ENCODE assay signal across 26 cellular contexts in the genomic region with DNA sequence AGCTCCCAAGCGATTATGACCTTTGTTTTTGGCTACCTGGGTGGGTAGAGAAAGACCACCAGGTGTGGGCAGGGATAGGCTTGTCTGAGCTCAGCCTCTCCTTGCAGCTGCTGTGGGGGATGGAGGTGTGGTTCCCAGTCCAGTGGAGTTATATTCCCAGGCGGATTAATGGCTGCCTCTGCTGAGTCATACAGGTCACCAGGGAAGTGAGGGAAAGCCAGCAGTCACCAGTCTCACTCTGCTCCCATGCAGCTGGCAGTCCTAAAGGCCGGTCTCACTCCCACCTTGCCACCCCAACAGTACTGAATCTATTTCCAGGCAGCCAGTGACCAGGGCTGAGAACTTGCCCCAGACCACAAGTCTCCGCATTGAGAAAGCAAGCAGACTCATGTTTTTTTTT.
"Had no signal": no experiment of that assay in that cellular context is flagged by ENCODE, and none has a peak within 500 bp of the region (broad histone marks: within the 10 kb centered on the region; RNA-seq: fewer than 3 reads in every experiment).

No MANE protein-coding gene starts in this region.

- DNase-seq: activated CD4-positive, alpha-beta memory T cell treated with anti-CD3 and anti-CD28 coated beads for 36 hours; activated CD4-positive, alpha-beta T cell treated with anti-CD3 and anti-CD28 coated beads, Interleukin-2, amount 10 ng/mL, durations not matched to agents 7 days and 5 days; activated CD4-positive, CD25-positive, alpha-beta regulatory T cell; activated CD8-positive, alpha-beta memory T cell treated with anti-CD3 and anti-CD28 coated beads for 24 hours; activated effector memory CD4-positive, alpha-beta T cell treated with anti-CD3 and anti-CD28 coated beads, Interleukin-2, amount 50 U/mL, for 16 hours; activated naive CD4-positive, alpha-beta T cell treated with Interleukin-2 at 50 U/mL for 16 hours; activated T-cell treated with anti-CD3 and anti-CD28 coated beads, Interleukin-2, amount 50 U/mL, for 4 hours; amygdala; brain microvascular endothelial cell; cerebellar nuclear complex; Karpas-422; NCI-H1105 treated with DMSO at 0.1 percent for 48 hours; NCI-H1436 treated with DMSO at 0.1 percent for 48 hours; NCI-H1930; NCI-H2171; NCI-H2227 treated with DMSO at 0.1 percent for 48 hours; NCI-H446 treated with DMSO at 0.1 percent for 48 hours; NCI-H526; NCI-H774; PC-9; RPMI8226; T-cell; T-helper 2 cell; T1000 had no signal

- H3K4me2 ChIP-seq: PC-9 had no signal

- H3K36me3 ChIP-seq: brain microvascular endothelial cell had no signal

- H3K4me3 ChIP-seq: PC-9, SK-N-MC had no signal

- H3K27me3 ChIP-seq: brain microvascular endothelial cell had no signal

- H3K27ac ChIP-seq: brain microvascular endothelial cell, PC-9, SK-N-MC, VCaP had no signal

- H2AFZ ChIP-seq: PC-9 had no signal
